1 cellular context compared by ENCODE assay signal in the genomic region with DNA sequence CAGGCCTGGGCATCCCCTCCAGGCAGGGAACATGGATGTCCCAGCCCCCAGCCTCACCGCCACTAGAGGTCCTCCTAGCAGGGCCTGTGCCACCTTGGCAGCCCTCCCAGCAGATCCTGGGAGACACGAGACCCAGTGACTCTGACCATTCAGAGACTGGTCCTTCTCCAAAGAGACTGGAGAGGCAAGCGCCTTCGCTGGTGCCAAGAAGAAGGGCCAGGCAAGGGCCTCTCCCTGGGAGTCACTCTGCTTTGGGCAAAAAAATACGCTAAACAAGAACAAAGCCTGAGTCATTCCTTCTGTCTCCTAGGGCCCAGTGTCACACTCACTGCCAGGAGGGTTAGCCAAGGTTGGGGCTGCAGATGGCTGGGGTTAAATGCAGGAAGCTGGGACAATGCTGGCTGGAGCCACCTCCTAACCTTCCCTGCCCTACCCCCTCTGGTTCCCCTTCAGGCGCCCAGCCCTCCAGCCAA.
TF ChIP-seq lines count a peak whose summit lies in the region.

No MANE protein-coding gene starts in this region.

TF ChIP-seq in K562, 482 proteins besides CTCF, POLR2A, EP300 and RAD21:
- TF ChIP-seq ZBTB17 (CRISPR knock-in tag; IDR thresholded peaks at IDR 0.05) (no peak), NFIC (IDR thresholded peaks at IDR 0.05) (0 out of 2 replicates have a peak, but pooled peaks have one; percentile 33), BHLHE40 (IDR thresholded peaks at IDR 0.05; ENCODE audit: low read length) (peak; percentile 34; the same call in 1 of the 2 replicates)
